ENCODE assay signal across 7 cellular contexts in the genomic region with DNA sequence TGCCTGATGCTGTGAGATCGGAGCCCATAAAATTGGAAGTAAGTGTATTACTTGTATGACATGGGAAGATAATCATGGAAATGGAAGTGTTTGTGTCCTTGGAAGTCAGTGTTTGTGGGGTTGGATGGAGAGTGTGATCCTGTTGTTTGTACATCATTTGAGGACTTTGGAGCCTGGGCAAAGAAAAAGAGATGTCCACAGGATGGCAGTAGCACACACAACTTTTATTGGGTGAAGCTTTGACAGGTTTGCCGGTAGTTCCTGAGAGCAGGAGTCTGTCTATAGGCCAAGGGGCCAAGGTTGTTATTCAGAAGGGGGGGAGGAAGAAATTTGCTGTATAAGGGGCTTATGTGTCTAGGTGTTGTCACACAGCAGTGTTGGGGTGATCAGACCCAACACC.
A peak's percentile ranks its signal among the peaks of the same experiment; 100 is the strongest.
DNase-seq lines count a peak whose midpoint lies in the region; ATAC-seq and TF ChIP-seq lines count a peak whose summit lies in the region.
"Not testable (repeated sequence)": the region's sequence is repeated elsewhere in the genome, so short reads cannot be mapped to it uniquely, and the experiment has no call there.

No MANE protein-coding gene starts in this region.

- not testable (repeated sequence) for H3K27ac Mint-ChIP-seq in activated B cell treated with CpG ODN at 0.5 μM for 24 hours

- H3K27me3 ChIP-seq in DOHH2 (ENCODE audit: control insufficient read depth, low read length); MM.1S (replicated peaks; ENCODE audit: insufficient read depth, low read length); OCI-LY1 (ENCODE audit: insufficient read depth, low read length): not testable (repeated sequence)

- H3K9me3 ChIP-seq in DOHH2 (ENCODE audit: control insufficient read depth, insufficient read depth, low read length); MM.1S (replicated peaks; ENCODE audit: insufficient read depth, low read length); OCI-LY1 (ENCODE audit: low read length); mucosa of descending colon: not testable (repeated sequence)

- DNase-seq in MM.1S, activated B cell treated with CpG ODN at 0.5 μM for 24 hours, left colon: not testable (repeated sequence)
- DNase-seq in mucosa of descending colon, result peak in 1 of 3 donors; percentile 26

- not testable (repeated sequence) for H3K36me3 Mint-ChIP-seq in activated B cell treated with CpG ODN at 0.5 μM for 24 hours (ENCODE audit: low read depth)

- CTCF ChIA-PET in activated B cell treated with CpG ODN at 0.5 μM for 24 hours (lab: Charles Lee), result not testable (repeated sequence)

- H2AFZ ChIP-seq in MM.1S (ENCODE audit: low read length); OCI-LY1 (ENCODE audit: low read length): not testable (repeated sequence)

- H3K27ac ChIP-seq in DOHH2 (ENCODE audit: low read depth, low read length); MM.1S (ENCODE audit: low read length); OCI-LY1 (ENCODE audit: low read depth, low read length, poor library complexity, severe bottlenecking): not testable (repeated sequence)

- not testable (repeated sequence) for H3K9me2 ChIP-seq in DOHH2 (replicated peaks; ENCODE audit: control insufficient read depth, low read length); MM.1S (replicated peaks; ENCODE audit: insufficient read depth, low read length); OCI-LY1 (ENCODE audit: low read depth, low read length)

- H3K27me3 Mint-ChIP-seq in activated B cell treated with CpG ODN at 0.5 μM for 24 hours, result not testable (repeated sequence)

- ATAC-seq in GM18502 (IDR thresholded peaks at IDR 0.05; ENCODE audit: poor library complexity, unreplicated experiment) (peak; percentile 62), left colon (peak; percentile 69), mucosa of descending colon (peak; percentile 51)
- ATAC-seq in activated B cell treated with CpG ODN at 0.5 μM for 24 hours (ENCODE audit: low read depth), result not testable (repeated sequence)

- POLR2A ChIA-PET in activated B cell treated with CpG ODN at 0.5 μM for 24 hours (lab: Charles Lee), result not testable (repeated sequence)

- intact Hi-C loops in activated B cell treated with CpG ODN at 0.5 μM for 24 hours (cut with micrococcal nuclease); left colon (cut with DNase I, micrococcal nuclease); mucosa of descending colon (cut with DNase I, micrococcal nuclease): not testable (repeated sequence)

- not testable (repeated sequence) for H4K20me1 ChIP-seq in DOHH2 (ENCODE audit: control insufficient read depth, insufficient read depth, low read depth, low read length); MM.1S (ENCODE audit: insufficient read depth, low read length); OCI-LY1 (ENCODE audit: insufficient read depth, low read length)

- not testable (repeated sequence) for H3K4me3 ChIP-seq in DOHH2 (ENCODE audit: low read length); MM.1S (ENCODE audit: low read length); OCI-LY1 (ENCODE audit: low read depth, low read length, poor library complexity, severe bottlenecking); mucosa of descending colon

- not testable (repeated sequence) for H3K36me3 ChIP-seq in DOHH2 (ENCODE audit: control insufficient read depth, low read length); MM.1S (replicated peaks; ENCODE audit: insufficient read depth, low read length); OCI-LY1 (ENCODE audit: insufficient read depth, low read length); mucosa of descending colon (ENCODE audit: low read depth)

- not testable (repeated sequence) for H3K4me2 ChIP-seq in DOHH2 (ENCODE audit: low read length); MM.1S (ENCODE audit: low read depth, low read length); OCI-LY1 (ENCODE audit: low read length)

- peak overlapping the region; percentile 24 for H3K4me3 Mint-ChIP-seq in activated B cell treated with CpG ODN at 0.5 μM for 24 hours

- H3K9me3 Mint-ChIP-seq in activated B cell treated with CpG ODN at 0.5 μM for 24 hours, result not testable (repeated sequence)

- H3K4me1 Mint-ChIP-seq in activated B cell treated with CpG ODN at 0.5 μM for 24 hours, result not testable (repeated sequence)

- H3F3A ChIP-seq in DOHH2 (ENCODE audit: control insufficient read depth, insufficient read depth); MM.1S (ENCODE audit: insufficient read depth, low read length); OCI-LY1 (ENCODE audit: insufficient read depth, low read length): not testable (repeated sequence)

- H3K79me2 ChIP-seq in DOHH2 (ENCODE audit: control insufficient read depth, low read length); MM.1S (ENCODE audit: low read length); OCI-LY1 (ENCODE audit: insufficient read depth, low read length): not testable (repeated sequence)

- peak; percentile 14 for TF ChIP-seq CTCF in DOHH2 (IDR thresholded peaks at IDR 0.05; ENCODE audit: low read depth, low read length, poor library complexity, severe bottlenecking)
- peak; percentile 15 for TF ChIP-seq CTCF in MM.1S (IDR thresholded peaks at IDR 0.05; ENCODE audit: low read length)
- peak; percentile 35; the same call in 1 of the 2 replicates for TF ChIP-seq CTCF in OCI-LY1 (IDR thresholded peaks at IDR 0.05; ENCODE audit: low read length)
- not testable (repeated sequence) for TF ChIP-seq CTCF in activated B cell treated with CpG ODN at 0.5 μM for 24 hours (IDR thresholded peaks at IDR 0.05); mucosa of descending colon (IDR thresholded peaks at IDR 0.05)

- not testable (repeated sequence) for H3K4me1 ChIP-seq in DOHH2 (ENCODE audit: control insufficient read depth, low read length); MM.1S (ENCODE audit: low read length); mucosa of descending colon (ENCODE audit: low read depth)
- H3K4me1 ChIP-seq in OCI-LY1 (ENCODE audit: insufficient read depth, low read length, severe bottlenecking), result peaks cover 12% of the 10 kb centered on the region

- H3K9ac ChIP-seq in MM.1S (ENCODE audit: low read length); OCI-LY1 (ENCODE audit: low read length): not testable (repeated sequence)
